15 cellular contexts compared by ENCODE assay signal in genomic region chr11:61832207-61832606, GRCh38. TPM values are rescaled to one million over a fixed set of nuclear protein-coding genes. Genes with fewer than 3 reads are reported as not detected.
DNase-seq lines count a peak whose midpoint lies in the region; ATAC-seq and TF ChIP-seq lines count a peak whose summit lies in the region.
"Had no signal": no experiment of that assay in that cellular context is flagged by ENCODE, and none has a peak within 500 bp of the region (broad histone marks: within the 10 kb centered on the region; RNA-seq: fewer than 3 reads in every experiment).

No MANE protein-coding gene starts in this region.

- H3K27me3 ChIP-seq in OCI-LY1 (ENCODE audit: insufficient read depth, low read length) = no peaks in the 10 kb centered on the region
- no peaks in the 10 kb centered on the region for H3K27me3 ChIP-seq in neuronal stem cell (ENCODE audit: control insufficient read depth in 3 of 3, insufficient read depth in 3 of 3, low read depth in 1 of 3, low read length in 3 of 3)
- H3K27me3 ChIP-seq: SJCRH30 had no signal

- TF ChIP-seq CTCF in OCI-LY1 (IDR thresholded peaks at IDR 0.05; ENCODE audit: low read length) (no peak), coronary artery (IDR thresholded peaks at IDR 0.05) (no peak)

- H4K91ac ChIP-seq in neuronal stem cell (ENCODE audit: low read depth, low read length, poor library complexity) = no peak overlapping the region

- H3K36me3 ChIP-seq in OCI-LY1 (ENCODE audit: insufficient read depth, low read length) (peaks cover 7% of the 10 kb centered on the region; the same call in 1 of the 2 replicates), neuronal stem cell (replicated peaks in 1 of 2; ENCODE audit: control insufficient read depth in 2 of 2, insufficient read depth in 2 of 2, low read length in 2 of 2) (peaks cover 32 to 81% of the 10 kb centered on the region in 2 donors)
- H3K36me3 ChIP-seq: lower lobe of right lung, SJCRH30 had no signal

- H3K9me2 ChIP-seq in OCI-LY1 (ENCODE audit: low read depth, low read length) = no peaks in the 10 kb centered on the region

- no peaks in the 10 kb centered on the region for H4K20me1 ChIP-seq in OCI-LY1 (ENCODE audit: insufficient read depth, low read length)

- H3K9ac ChIP-seq in OCI-LY1 (ENCODE audit: low read length) (peak overlapping the region; percentile 23; the same call in 1 of the 2 replicates), neuronal stem cell (ENCODE audit: low read depth, low read length, poor library complexity) (no peak overlapping the region)

- no peaks in the 10 kb centered on the region for H3F3A ChIP-seq in OCI-LY1 (ENCODE audit: insufficient read depth, low read length)

- no peak overlapping the region for H2AK5ac ChIP-seq in neuronal stem cell (ENCODE audit: low read depth, low read length)

- peaks cover 71% of the 10 kb centered on the region for H3K4me1 ChIP-seq in OCI-LY1 (ENCODE audit: insufficient read depth, low read length, severe bottlenecking)
- H3K4me1 ChIP-seq in neuronal stem cell (ENCODE audit: control insufficient read depth in 2 of 2, insufficient read depth in 1 of 2, low read depth in 1 of 2, low read length in 2 of 2) = peaks cover 39 to 55% of the 10 kb centered on the region in 2 donors

- H3K4me2 ChIP-seq in OCI-LY1 (ENCODE audit: low read length) = peak overlapping the region; percentile 71
- peak overlapping the region; percentile 21 for H3K4me2 ChIP-seq in neuronal stem cell (ENCODE audit: insufficient read depth, low read length, poor library complexity, severe bottlenecking)

- no peak overlapping the region for H2BK12ac ChIP-seq in neuronal stem cell (ENCODE audit: low read length)

- H3K18ac ChIP-seq in neuronal stem cell (ENCODE audit: low read length) = no peak overlapping the region

- no peak for ATAC-seq in GM19351 (IDR thresholded peaks at IDR 0.05; ENCODE audit: unreplicated experiment)
- ATAC-seq: HCT116, lower lobe of right lung had no signal

- no peak for DNase-seq in coronary artery (ENCODE audit: low spot score)
- DNase-seq in neuronal stem cell (ENCODE audit: low spot score) = no peak
- DNase-seq in NCI-H2171 treated with DMSO at 0.1 percent for 48 hours (lab: John Stamatoyannopoulos, UW) = no peak
- DNase-seq in COLO668 (lab: John Stamatoyannopoulos, UW; ENCODE audit: unreplicated experiment) = no peak
- DNase-seq: activated naive CD4-positive, alpha-beta T cell treated with anti-CD3 and anti-CD28 coated beads for 36 hours; DMS79; effector memory CD4-positive, alpha-beta T cell; lower lobe of right lung; occipital lobe; SJCRH30; stimulated activated naive CD4-positive, alpha-beta T cell treated with Interleukin-2 at 50 U/mL for 16 hours had no signal

- no peak overlapping the region for H2BK120ac ChIP-seq in neuronal stem cell (ENCODE audit: low read depth, low read length)

- H3K4me3 ChIP-seq in OCI-LY1 (ENCODE audit: low read depth, low read length, poor library complexity, severe bottlenecking) (peak overlapping the region; percentile 72), coronary artery (no peak overlapping the region), neuronal stem cell (ENCODE audit: low read length in 2 of 2) (no peak overlapping the region)
- H3K4me3 ChIP-seq: lower lobe of right lung, SJCRH30 had no signal

- no peak overlapping the region for H3K4ac ChIP-seq in neuronal stem cell (ENCODE audit: low read length)

- TF ChIP-seq POLR2A in GM19099 (IDR thresholded peaks at IDR 0.05; ENCODE audit: extremely low read depth, insufficient read length, low read depth) = peak; percentile 18

- no peak overlapping the region for H4K8ac ChIP-seq in neuronal stem cell (ENCODE audit: low read depth, low read length)

- H3K14ac ChIP-seq in neuronal stem cell (ENCODE audit: low read length) = no peak overlapping the region

- no peak overlapping the region for H2BK15ac ChIP-seq in neuronal stem cell (ENCODE audit: low read length)

- H3K27ac ChIP-seq in OCI-LY1 (ENCODE audit: low read depth, low read length, poor library complexity, severe bottlenecking) = peak overlapping the region; percentile 96
- peak overlapping the region; percentile 75 to 95 for H3K27ac ChIP-seq in coronary artery
- H3K27ac ChIP-seq in neuronal stem cell (replicated peaks; ENCODE audit: low read length) = no peak overlapping the region
- H3K27ac ChIP-seq: SJCRH30 had no signal

- no CpG with 5 or more reads among the region's 4 CpGs for WGBS in neuronal stem cell (ENCODE audit: extremely low coverage in 2 of 2, insufficient read length in 2 of 2, insufficient replicate concordance in 1 of 2), 2 donors

- H2BK5ac ChIP-seq in neuronal stem cell (ENCODE audit: low read length) = peak overlapping the region; percentile 7

- H3K23ac ChIP-seq in neuronal stem cell (ENCODE audit: low read depth, low read length, poor library complexity) = no peak overlapping the region

- H3K79me2 ChIP-seq in OCI-LY1 (ENCODE audit: insufficient read depth, low read length) = peaks cover 10% of the 10 kb centered on the region; the same call in 1 of the 2 replicates

- H3K9me3 ChIP-seq in OCI-LY1 (ENCODE audit: low read length) (no peaks in the 10 kb centered on the region), neuronal stem cell (replicated peaks in 1 of 2; ENCODE audit: control insufficient read depth in 2 of 2, insufficient read depth in 1 of 2, low read depth in 1 of 2, low read length in 2 of 2) (no peaks in the 10 kb centered on the region)
- H3K9me3 ChIP-seq: lower lobe of right lung, SJCRH30 had no signal

- H2AFZ ChIP-seq in OCI-LY1 (ENCODE audit: low read length) (no peak overlapping the region), neuronal stem cell (ENCODE audit: low read length) (no peak overlapping the region)

- peaks cover 13% of the 10 kb centered on the region for H3K79me1 ChIP-seq in neuronal stem cell (ENCODE audit: low read depth, low read length)

RNA-seq across cellular contexts. Expression of gene FADS2, which starts 4.1 kb away (rescaled TPM):
- 515 TPM for polyA plus RNA-seq in neuronal stem cell (2013, experiment 1 of 2)
- polyA plus RNA-seq in neuronal stem cell (2013, experiment 2 of 2) = 508 TPM

RNA-seq across cellular contexts. Expression of gene FADS1, which starts 15.4 kb away (rescaled TPM):
- polyA plus RNA-seq in neuronal stem cell (2013, experiment 1 of 2) = 171 TPM
- 174 TPM for polyA plus RNA-seq in neuronal stem cell (2013, experiment 2 of 2)

RNA-seq across cellular contexts. Expression of gene FEN1, which starts 39.5 kb away (rescaled TPM):
- 30.6 TPM for polyA plus RNA-seq in neuronal stem cell (2013, experiment 1 of 2)
- polyA plus RNA-seq in neuronal stem cell (2013, experiment 2 of 2) = 31.0 TPM

RNA-seq across cellular contexts. Expression of gene TMEM258, which starts 39.8 kb away (rescaled TPM):
- 258 TPM for polyA plus RNA-seq in neuronal stem cell (2013, experiment 1 of 2)
- 242 TPM for polyA plus RNA-seq in neuronal stem cell (2013, experiment 2 of 2)

RNA-seq across cellular contexts. Expression of gene FADS3, which starts 59.1 kb away (rescaled TPM):
- polyA plus RNA-seq in neuronal stem cell (2013, experiment 1 of 2) = 25.1 TPM
- polyA plus RNA-seq in neuronal stem cell (2013, experiment 2 of 2) = 25.6 TPM
